8 cellular contexts compared by ENCODE assay signal in genomic region chr5:176034407-176035200, GRCh38.
DNase-seq lines count a peak whose midpoint lies in the region; ATAC-seq, FAIRE-seq and TF ChIP-seq lines count a peak whose summit lies in the region.
"Not testable (repeated sequence)": the region's sequence is repeated elsewhere in the genome, so short reads cannot be mapped to it uniquely, and the experiment has no call there.

No MANE protein-coding gene starts in this region.

- not testable (repeated sequence) for H2BK120ac ChIP-seq in neuronal stem cell (ENCODE audit: low read depth, low read length)

- H3K27ac Mint-ChIP-seq in CD4-positive, alpha-beta memory T cell, result peak overlapping the region; percentile 43 to 87 (median 80)
- H3K27ac Mint-ChIP-seq in activated CD8-positive, alpha-beta T cell treated with anti-CD3 and anti-CD28 coated beads for 36 hours, result peak overlapping the region; percentile 73
- peak overlapping the region; percentile 80 for H3K27ac Mint-ChIP-seq in activated naive CD4-positive, alpha-beta T cell treated with anti-CD3 and anti-CD28 coated beads, Interleukin-2, amount 10 ng/mL, durations not matched to agents 7 days and 5 days

- TF ChIP-seq CTCF in RWPE2 (IDR thresholded peaks at IDR 0.05; ENCODE audit: poor library complexity, severe bottlenecking); activated CD8-positive, alpha-beta T cell treated with anti-CD3 and anti-CD28 coated beads for 36 hours (IDR thresholded peaks at IDR 0.05); coronary artery (IDR thresholded peaks at IDR 0.05); keratinocyte (optimal IDR thresholded peaks at IDR 0.05 in 1 of 3, IDR thresholded peaks at IDR 0.05 in 1 of 3, conservative IDR thresholded peaks at IDR 0.05 in 1 of 3; ENCODE audit: extremely low read depth in 1 of 3, insufficient read depth in 2 of 3, low read length in 3 of 3); upper lobe of right lung (IDR thresholded peaks at IDR 0.05): not testable (repeated sequence)

- not testable (repeated sequence) for H3K9me1 ChIP-seq in keratinocyte (ENCODE audit: control insufficient read depth, extremely low read depth, insufficient read depth, low read length)

- H3K9me3 Mint-ChIP-seq in CD4-positive, alpha-beta memory T cell; activated CD8-positive, alpha-beta T cell treated with anti-CD3 and anti-CD28 coated beads for 36 hours; activated naive CD4-positive, alpha-beta T cell treated with anti-CD3 and anti-CD28 coated beads, Interleukin-2, amount 10 ng/mL, durations not matched to agents 7 days and 5 days: not testable (repeated sequence)

- dilution Hi-C loops in keratinocyte (cut with MboI; ENCODE audit: extremely low pct_ligation_motif_present, low sequenced_read_pairs), result not testable (repeated sequence)

- peak overlapping the region; percentile 25 to 61 (median 50) for H3K4me3 Mint-ChIP-seq in CD4-positive, alpha-beta memory T cell
- H3K4me3 Mint-ChIP-seq in activated CD8-positive, alpha-beta T cell treated with anti-CD3 and anti-CD28 coated beads for 36 hours, result peak overlapping the region; percentile 38
- peak overlapping the region; percentile 55 for H3K4me3 Mint-ChIP-seq in activated naive CD4-positive, alpha-beta T cell treated with anti-CD3 and anti-CD28 coated beads, Interleukin-2, amount 10 ng/mL, durations not matched to agents 7 days and 5 days

- not testable (repeated sequence) for H4K20me1 ChIP-seq in keratinocyte (ENCODE audit: control insufficient read depth, extremely low read depth, insufficient read depth, low read length)

- H3K9ac ChIP-seq in keratinocyte (ENCODE audit: control insufficient read depth, extremely low read depth, insufficient read depth, low read length), result not testable (repeated sequence)
- peak overlapping the region; percentile 60 for H3K9ac ChIP-seq in neuronal stem cell (ENCODE audit: low read depth, low read length, poor library complexity)

- peak; percentile 91 for FAIRE-seq in keratinocyte (lab: Jason Lieb, UNC)

- peak overlapping the region; percentile 41 for H2BK12ac ChIP-seq in neuronal stem cell (ENCODE audit: low read length)

- H4K91ac ChIP-seq in neuronal stem cell (ENCODE audit: low read depth, low read length, poor library complexity), result not testable (repeated sequence)

- H3K23ac ChIP-seq in neuronal stem cell (ENCODE audit: low read depth, low read length, poor library complexity), result not testable (repeated sequence)

- H3K79me2 ChIP-seq in keratinocyte (ENCODE audit: control insufficient read depth, insufficient read depth, low read length), result not testable (repeated sequence)

- not testable (repeated sequence) for H3K18ac ChIP-seq in neuronal stem cell (ENCODE audit: low read length)

- H3K4me1 Mint-ChIP-seq in CD4-positive, alpha-beta memory T cell, result peaks cover 12 to 37% (median 27%) of the 10 kb centered on the region in 4 donors
- H3K4me1 Mint-ChIP-seq in activated CD8-positive, alpha-beta T cell treated with anti-CD3 and anti-CD28 coated beads for 36 hours (ENCODE audit: low read depth), result peaks cover 21% of the 10 kb centered on the region
- H3K4me1 Mint-ChIP-seq in activated naive CD4-positive, alpha-beta T cell treated with anti-CD3 and anti-CD28 coated beads, Interleukin-2, amount 10 ng/mL, durations not matched to agents 7 days and 5 days, result peaks cover 28% of the 10 kb centered on the region

- H2BK15ac ChIP-seq in neuronal stem cell (ENCODE audit: low read length), result not testable (repeated sequence)

- POLR2A ChIA-PET in CD4-positive, alpha-beta memory T cell (lab: Charles Lee; ENCODE audit: partially characterized antibody); activated CD8-positive, alpha-beta T cell treated with anti-CD3 and anti-CD28 coated beads for 36 hours (lab: Charles Lee): not testable (repeated sequence)

- not testable (repeated sequence) for H3K4me3 ChIP-seq in CD4-positive, alpha-beta memory T cell (ENCODE audit: low read length in 2 of 2); RWPE2 (ENCODE audit: severe bottlenecking); coronary artery; keratinocyte (ENCODE audit: control insufficient read depth in 2 of 3, extremely low read depth in 1 of 3, insufficient read depth in 2 of 3, low read depth in 1 of 3, low read length in 3 of 3); neuronal stem cell (ENCODE audit: low read length in 2 of 2); upper lobe of right lung

- H3K27ac ChIP-seq in CD4-positive, alpha-beta memory T cell (ENCODE audit: low read depth, low read length), result peak overlapping the region; percentile 47
- H3K27ac ChIP-seq in RWPE2 (ENCODE audit: poor library complexity, severe bottlenecking); coronary artery; keratinocyte (ENCODE audit: control insufficient read depth, insufficient read depth, low read length); neuronal stem cell (replicated peaks; ENCODE audit: low read length); upper lobe of right lung: not testable (repeated sequence)

- H3K4ac ChIP-seq in neuronal stem cell (ENCODE audit: low read length), result not testable (repeated sequence)

- not testable (repeated sequence) for H2BK5ac ChIP-seq in neuronal stem cell (ENCODE audit: low read length)

- H3K14ac ChIP-seq in neuronal stem cell (ENCODE audit: low read length), result not testable (repeated sequence)

- H3K27me3 ChIP-seq in CD4-positive, alpha-beta memory T cell (ENCODE audit: insufficient read depth, low read length); RWPE2 (ENCODE audit: insufficient read depth, poor library complexity, severe bottlenecking); keratinocyte (ENCODE audit: control insufficient read depth, extremely low read depth, insufficient read depth, low read length); neuronal stem cell (ENCODE audit: control insufficient read depth in 3 of 3, insufficient read depth in 3 of 3, low read depth in 1 of 3, low read length in 3 of 3); upper lobe of right lung: not testable (repeated sequence)

- H3K36me3 Mint-ChIP-seq in CD4-positive, alpha-beta memory T cell; activated CD8-positive, alpha-beta T cell treated with anti-CD3 and anti-CD28 coated beads for 36 hours (ENCODE audit: low read depth); activated naive CD4-positive, alpha-beta T cell treated with anti-CD3 and anti-CD28 coated beads, Interleukin-2, amount 10 ng/mL, durations not matched to agents 7 days and 5 days: not testable (repeated sequence)

- not testable (repeated sequence) for H3K79me1 ChIP-seq in neuronal stem cell (ENCODE audit: low read depth, low read length)

- CTCF ChIA-PET in CD4-positive, alpha-beta memory T cell (lab: Charles Lee; ENCODE audit: partially characterized antibody); activated CD8-positive, alpha-beta T cell treated with anti-CD3 and anti-CD28 coated beads for 36 hours (lab: Charles Lee); activated naive CD4-positive, alpha-beta T cell treated with anti-CD3 and anti-CD28 coated beads, Interleukin-2, amount 10 ng/mL, durations not matched to agents 7 days and 5 days (lab: Charles Lee): not testable (repeated sequence)

- H3K4me2 ChIP-seq in keratinocyte (ENCODE audit: control insufficient read depth, extremely low read depth, insufficient read depth, low read depth, low read length); neuronal stem cell (ENCODE audit: insufficient read depth, low read length, poor library complexity, severe bottlenecking): not testable (repeated sequence)

- H3K27me3 Mint-ChIP-seq in CD4-positive, alpha-beta memory T cell; activated CD8-positive, alpha-beta T cell treated with anti-CD3 and anti-CD28 coated beads for 36 hours: not testable (repeated sequence)
- peaks cover 14% of the 10 kb centered on the region for H3K27me3 Mint-ChIP-seq in activated naive CD4-positive, alpha-beta T cell treated with anti-CD3 and anti-CD28 coated beads, Interleukin-2, amount 10 ng/mL, durations not matched to agents 7 days and 5 days

- peak; percentile 37; the same call in 2 of the 3 replicates for ATAC-seq in RWPE2 (ENCODE audit: low read depth)
- ATAC-seq in activated CD8-positive, alpha-beta T cell treated with anti-CD3 and anti-CD28 coated beads for 36 hours, result peak; percentile 34
- ATAC-seq in upper lobe of right lung, result peak; percentile 57

- not testable (repeated sequence) for H3K36me3 ChIP-seq in CD4-positive, alpha-beta memory T cell (ENCODE audit: insufficient read depth, low read length); RWPE2 (ENCODE audit: low read depth); keratinocyte (ENCODE audit: control insufficient read depth in 2 of 2, extremely low read depth in 1 of 2, insufficient read depth in 2 of 2, low read length in 2 of 2); neuronal stem cell (replicated peaks in 1 of 2; ENCODE audit: control insufficient read depth in 2 of 2, insufficient read depth in 2 of 2, low read length in 2 of 2); upper lobe of right lung

- H3K4me1 ChIP-seq in CD4-positive, alpha-beta memory T cell (ENCODE audit: insufficient read depth, low read length), result peaks cover 31% of the 10 kb centered on the region
- not testable (repeated sequence) for H3K4me1 ChIP-seq in RWPE2 (ENCODE audit: insufficient read depth, poor library complexity, severe bottlenecking); keratinocyte (ENCODE audit: control insufficient read depth, extremely low read depth, insufficient read depth, low read length); neuronal stem cell (ENCODE audit: control insufficient read depth in 2 of 2, insufficient read depth in 1 of 2, low read depth in 1 of 2, low read length in 2 of 2); upper lobe of right lung

- peak overlapping the region; percentile 65 for H4K8ac ChIP-seq in neuronal stem cell (ENCODE audit: low read depth, low read length)

- intact Hi-C loops in CD4-positive, alpha-beta memory T cell (cut with micrococcal nuclease); activated CD8-positive, alpha-beta T cell treated with anti-CD3 and anti-CD28 coated beads for 36 hours (cut with micrococcal nuclease); upper lobe of right lung (cut with DNase I): not testable (repeated sequence)

- not testable (repeated sequence) for H3K9me3 ChIP-seq in CD4-positive, alpha-beta memory T cell (ENCODE audit: control insufficient read depth in 1 of 2, low read length in 2 of 2); RWPE2 (ENCODE audit: severe bottlenecking); keratinocyte (ENCODE audit: control insufficient read depth, low read depth, low read length); neuronal stem cell (replicated peaks in 1 of 2; ENCODE audit: control insufficient read depth in 2 of 2, insufficient read depth in 1 of 2, low read depth in 1 of 2, low read length in 2 of 2); upper lobe of right lung

- no CpG with 5 or more reads among the region's 15 CpGs for WGBS in neuronal stem cell (ENCODE audit: extremely low coverage in 2 of 2, insufficient read length in 2 of 2, insufficient replicate concordance in 1 of 2), 2 donors

- H2AK5ac ChIP-seq in neuronal stem cell (ENCODE audit: low read depth, low read length), result not testable (repeated sequence)

- peak in 3 of 5 donors; percentile 33 to 56 (median 40) for DNase-seq in CD4-positive, alpha-beta memory T cell
- DNase-seq in RWPE2 (ENCODE audit: low spot score) (peak; percentile 61), coronary artery (ENCODE audit: low spot score) (peak; percentile 55)
- DNase-seq in activated CD8-positive, alpha-beta T cell treated with anti-CD3 and anti-CD28 coated beads for 36 hours; keratinocyte (ENCODE audit: low read depth, low spot score); neuronal stem cell (ENCODE audit: low spot score); upper lobe of right lung: not testable (repeated sequence)
- DNase-seq in activated naive CD4-positive, alpha-beta T cell treated with anti-CD3 and anti-CD28 coated beads, Interleukin-2, amount 10 ng/mL, durations not matched to agents 7 days and 5 days, result peak; percentile 57

- not testable (repeated sequence) for H2AFZ ChIP-seq in keratinocyte (ENCODE audit: control insufficient read depth, low read length); neuronal stem cell (ENCODE audit: low read length)
